ENCODE assay signal across 8 cellular contexts in genomic region chr14:60514378-60515243, GRCh38. TPM values are rescaled to one million over a fixed set of nuclear protein-coding genes. Genes with fewer than 3 reads are reported as not detected.
A peak's percentile ranks its signal among the peaks of the same experiment; 100 is the strongest.
DNase-seq lines count a peak whose midpoint lies in the region; ATAC-seq and TF ChIP-seq lines count a peak whose summit lies in the region.

No MANE protein-coding gene starts in this region.

- peak overlapping the region; percentile 66 for H3K4me3 Mint-ChIP-seq in activated naive CD8-positive, alpha-beta T cell

- peaks cover 20% of the 10 kb centered on the region for H3K27me3 ChIP-seq in thoracic aorta (replicated peaks; ENCODE audit: insufficient read depth)

- peak; percentile 26 for TF ChIP-seq CTCF in thoracic aorta (IDR thresholded peaks at IDR 0.05)

- peak overlapping the region; percentile 63 for H3K4me3 ChIP-seq in thoracic aorta

- DNase-seq in stimulated activated CD4-positive, alpha-beta T cell treated with anti-CD3 and anti-CD28 coated beads, Interleukin-15, amount 100 ng/mL, for 24 hours = peak; percentile 49
- no peak for DNase-seq in stimulated activated CD4-positive, alpha-beta T cell treated with anti-CD3 and anti-CD28 coated beads, Interleukin-2, amount 100 ng/mL, for 48 hours
- peak; percentile 62 for DNase-seq in NCI-H1694 treated with DMSO at 0.1 percent for 48 hours (lab: John Stamatoyannopoulos, UW)
- peak; percentile 59 for DNase-seq in iPS-NIHi7 (ENCODE audit: extremely low spot score)
- DNase-seq in thoracic aorta (ENCODE audit: low spot score) = no peak
- no peak for DNase-seq in 8988T

- H3K9me3 ChIP-seq in thoracic aorta = no peaks in the 10 kb centered on the region

- no peak overlapping the region for H3K27ac Mint-ChIP-seq in activated naive CD8-positive, alpha-beta T cell

- H3K4me1 Mint-ChIP-seq in activated naive CD8-positive, alpha-beta T cell (ENCODE audit: low read depth) = peaks cover 20% of the 10 kb centered on the region

- no peak overlapping the region for H3K27ac ChIP-seq in thoracic aorta

- no peaks in the 10 kb centered on the region for H3K9me3 Mint-ChIP-seq in activated naive CD8-positive, alpha-beta T cell (ENCODE audit: low read depth)

- H3K27me3 Mint-ChIP-seq in activated naive CD8-positive, alpha-beta T cell = peaks cover 40% of the 10 kb centered on the region

- H3K36me3 Mint-ChIP-seq in activated naive CD8-positive, alpha-beta T cell = peaks cover 5% of the 10 kb centered on the region

- H3K4me1 ChIP-seq in thoracic aorta (ENCODE audit: control insufficient read depth in 1 of 2, low read depth in 2 of 2) = peaks cover 6 to 32% of the 10 kb centered on the region in 2 donors

- no peaks in the 10 kb centered on the region for H3K36me3 ChIP-seq in thoracic aorta

- ATAC-seq in thoracic aorta (ENCODE audit: insufficient number of reproducible peaks, low FRiP score, low read depth) (no peak), HG02870 (IDR thresholded peaks at IDR 0.05; ENCODE audit: unreplicated experiment) (no peak)

RNA-seq across cellular contexts. Expression of gene SIX6, which starts 5.7 kb away (rescaled TPM):
- not detected for total RNA-seq in thoracic aorta

RNA-seq across cellular contexts. Expression of gene C14orf39, which starts 28.7 kb away (rescaled TPM):
- total RNA-seq in thoracic aorta = not detected

Comparison
In these comparisons a context has a peak if more than half of its experiments do, and no peak if none do; other contexts are left out.
1. DNase-seq: peak in stimulated activated CD4-positive, alpha-beta T cell treated with anti-CD3 and anti-CD28 coated beads, Interleukin-15, amount 100 ng/mL, for 24 hours (single experiment), NCI-H1694 treated with DMSO at 0.1 percent for 48 hours (single experiment) and iPS-NIHi7 (single experiment); none in stimulated activated CD4-positive, alpha-beta T cell treated with anti-CD3 and anti-CD28 coated beads, Interleukin-2, amount 100 ng/mL, for 48 hours (0 of 2), thoracic aorta (single experiment) and 8988T (single experiment).